13 cellular contexts compared by ENCODE assay signal in genomic region chr15:46456431-46456830, GRCh38.
DNase-seq lines count a peak whose midpoint lies in the region; ATAC-seq and TF ChIP-seq lines count a peak whose summit lies in the region.
"Had no signal": no experiment of that assay in that cellular context is flagged by ENCODE, and none has a peak within 500 bp of the region (broad histone marks: within the 10 kb centered on the region; RNA-seq: fewer than 3 reads in every experiment).

No MANE protein-coding gene starts in this region.

- TF ChIP-seq CTCF in nephron progenitor cell (IDR thresholded peaks at IDR 0.05) = no peak

- no peak overlapping the region for H3K4me3 Mint-ChIP-seq in nephron progenitor cell
- H3K4me3 Mint-ChIP-seq: CD14-positive monocyte; CD4-positive, alpha-beta memory T cell had no signal

- H3K9me3 Mint-ChIP-seq in nephron progenitor cell = no peaks in the 10 kb centered on the region

- peak overlapping the region; percentile 6 for H3K27ac Mint-ChIP-seq in nephron progenitor cell
- H3K27ac Mint-ChIP-seq: CD14-positive monocyte; CD4-positive, alpha-beta memory T cell had no signal

- H3K4me1 Mint-ChIP-seq in nephron progenitor cell = peaks cover 14% of the 10 kb centered on the region
- H3K4me1 Mint-ChIP-seq: CD14-positive monocyte; CD4-positive, alpha-beta memory T cell had no signal

- no peaks in the 10 kb centered on the region for H3K36me3 Mint-ChIP-seq in nephron progenitor cell (ENCODE audit: low read depth)
- H3K36me3 Mint-ChIP-seq: CD14-positive monocyte; CD4-positive, alpha-beta memory T cell had no signal

- H3K27me3 Mint-ChIP-seq in nephron progenitor cell (ENCODE audit: low read depth, poor library complexity) = no peaks in the 10 kb centered on the region
- H3K27me3 Mint-ChIP-seq: CD4-positive, alpha-beta memory T cell had no signal

- no peak for ATAC-seq in HG02588 (IDR thresholded peaks at IDR 0.05; ENCODE audit: unreplicated experiment)
- ATAC-seq: A549 had no signal

- peak; percentile 20 for DNase-seq in NCI-H2171 treated with DMSO at 0.1 percent for 48 hours (lab: John Stamatoyannopoulos, UW)
- DNase-seq in NCI-H2171 (lab: John Stamatoyannopoulos, UW) = no peak
- no peak for DNase-seq in nephron progenitor cell
- peak; percentile 57 for DNase-seq in retina
- DNase-seq in NCI-H510A (lab: John Stamatoyannopoulos, UW) = no peak
- no peak for DNase-seq in Ammon's horn (ENCODE audit: low spot score)
- DNase-seq: AML-193; CD4-positive, alpha-beta memory T cell; DMS79 treated with DMSO at 0.1 percent for 48 hours; GF-D8 had no signal

Comparison
In these comparisons a context has a peak if more than half of its experiments do, and no peak if none do; other contexts are left out.
1. DNase-seq: peak in NCI-H2171 treated with DMSO at 0.1 percent for 48 hours (single experiment) and retina (single experiment); none in NCI-H2171 (single experiment), nephron progenitor cell (single experiment), NCI-H510A (single experiment) and Ammon's horn (single experiment).